Comparison of ENCODE assay signal across 7 cellular contexts in genomic region chr9:127825319-127826051, GRCh38. TPM values are rescaled to one million over a fixed set of nuclear protein-coding genes. Genes with fewer than 3 reads are reported as not detected.
DNase-seq lines count a peak whose midpoint lies in the region; ATAC-seq and TF ChIP-seq lines count a peak whose summit lies in the region.
"Had no signal": no experiment of that assay in that cellular context is flagged by ENCODE, and none has a peak within 500 bp of the region (broad histone marks: within the 10 kb centered on the region; RNA-seq: fewer than 3 reads in every experiment).

No MANE protein-coding gene starts in this region.

- no peaks in the 10 kb centered on the region for H3K9me2 ChIP-seq in OCI-LY1 (ENCODE audit: low read depth, low read length)

- no peaks in the 10 kb centered on the region for H3K36me3 ChIP-seq in OCI-LY1 (ENCODE audit: insufficient read depth, low read length)

- no peak overlapping the region for H3K27ac ChIP-seq in OCI-LY1 (ENCODE audit: low read depth, low read length, poor library complexity, severe bottlenecking)
- no peak overlapping the region for H3K27ac ChIP-seq in CD4-positive, alpha-beta T cell (ENCODE audit: low read depth, low read length)
- H3K27ac ChIP-seq: KMS-11 had no signal

- 0 out of 2 replicates have a peak, but pooled peaks have one; percentile 12 for TF ChIP-seq CTCF in AG10803 (conservative IDR thresholded peaks at IDR 0.05; ENCODE audit: low read length)
- TF ChIP-seq CTCF in OCI-LY1 (IDR thresholded peaks at IDR 0.05; ENCODE audit: low read length) = peak; percentile 51
- no peak for TF ChIP-seq CTCF in CD4-positive, alpha-beta T cell (IDR thresholded peaks at IDR 0.05)

- H3K27ac Mint-ChIP-seq in CD4-positive, alpha-beta T cell = no peak overlapping the region
- H3K27ac Mint-ChIP-seq in activated CD4-positive, alpha-beta T cell treated with anti-CD3 and anti-CD28 coated beads for 36 hours = no peak overlapping the region

- no peaks in the 10 kb centered on the region for H3K79me2 ChIP-seq in OCI-LY1 (ENCODE audit: insufficient read depth, low read length)

- no peak for ATAC-seq in HG03025 (IDR thresholded peaks at IDR 0.05; ENCODE audit: low FRiP score, unreplicated experiment)
- no peak for ATAC-seq in CD4-positive, alpha-beta T cell (ENCODE audit: poor library complexity)
- no peak for ATAC-seq in activated CD4-positive, alpha-beta T cell treated with anti-CD3 and anti-CD28 coated beads for 36 hours

- CTCF ChIA-PET in CD4-positive, alpha-beta T cell (lab: Charles Lee) = no interaction called here
- CTCF ChIA-PET in activated CD4-positive, alpha-beta T cell treated with anti-CD3 and anti-CD28 coated beads for 36 hours (lab: Charles Lee) = interaction anchor here (1.5 kb wide), 1 partner anchor 96 kb away, joined by 4 read pairs; no protein-coding TSS in a partner anchor

- intact Hi-C loops in CD4-positive, alpha-beta T cell (cut with DNase I, micrococcal nuclease) = no loop called here
- intact Hi-C loops in activated CD4-positive, alpha-beta T cell treated with anti-CD3 and anti-CD28 coated beads for 36 hours (cut with DNase I, micrococcal nuclease) = no loop called here

- H3K36me3 Mint-ChIP-seq in CD4-positive, alpha-beta T cell (ENCODE audit: low read depth) = peaks cover 8% of the 10 kb centered on the region
- H3K36me3 Mint-ChIP-seq in activated CD4-positive, alpha-beta T cell treated with anti-CD3 and anti-CD28 coated beads for 36 hours (ENCODE audit: low read depth) = peaks cover 5% of the 10 kb centered on the region

- POLR2A ChIA-PET in CD4-positive, alpha-beta T cell (lab: Charles Lee) = no interaction called here
- POLR2A ChIA-PET in activated CD4-positive, alpha-beta T cell treated with anti-CD3 and anti-CD28 coated beads for 36 hours (lab: Charles Lee) = interaction anchor here (0.5 to 1.1 kb wide), 2 partner anchors 13 to 192 kb away, joined by 4 to 5 read pairs; no protein-coding TSS in a partner anchor

- H3K4me1 ChIP-seq in OCI-LY1 (ENCODE audit: insufficient read depth, low read length, severe bottlenecking) = no peaks in the 10 kb centered on the region

- H3K4me3 ChIP-seq in AG10803 (ENCODE audit: low read length) (no peak overlapping the region), OCI-LY1 (ENCODE audit: low read depth, low read length, poor library complexity, severe bottlenecking) (no peak overlapping the region)

- H3K9me3 ChIP-seq in OCI-LY1 (ENCODE audit: low read length) = no peaks in the 10 kb centered on the region
- no peaks in the 10 kb centered on the region for H3K9me3 ChIP-seq in CD4-positive, alpha-beta T cell (ENCODE audit: control insufficient read depth, low read length)

- H3K9me3 Mint-ChIP-seq in CD4-positive, alpha-beta T cell = no peaks in the 10 kb centered on the region
- no peaks in the 10 kb centered on the region for H3K9me3 Mint-ChIP-seq in activated CD4-positive, alpha-beta T cell treated with anti-CD3 and anti-CD28 coated beads for 36 hours (ENCODE audit: low read depth)

- no peaks in the 10 kb centered on the region for H4K20me1 ChIP-seq in OCI-LY1 (ENCODE audit: insufficient read depth, low read length)

- H3K4me1 Mint-ChIP-seq in CD4-positive, alpha-beta T cell (ENCODE audit: low read depth) = no peaks in the 10 kb centered on the region
- no peaks in the 10 kb centered on the region for H3K4me1 Mint-ChIP-seq in activated CD4-positive, alpha-beta T cell treated with anti-CD3 and anti-CD28 coated beads for 36 hours

- no peak for DNase-seq in AG10803 (ENCODE audit: low read depth)
- peak; percentile 89 for DNase-seq in iPS-NIHi11 (ENCODE audit: low spot score)
- DNase-seq in CD4-positive, alpha-beta T cell = no peak
- no peak for DNase-seq in activated CD4-positive, alpha-beta T cell treated with anti-CD3 and anti-CD28 coated beads for 36 hours

- no peaks in the 10 kb centered on the region for H3K27me3 ChIP-seq in OCI-LY1 (ENCODE audit: insufficient read depth, low read length)
- no peaks in the 10 kb centered on the region for H3K27me3 ChIP-seq in CD4-positive, alpha-beta T cell (ENCODE audit: control insufficient read depth, insufficient read depth, low read length)

- H3K4me3 Mint-ChIP-seq in CD4-positive, alpha-beta T cell = no peak overlapping the region
- no peak overlapping the region for H3K4me3 Mint-ChIP-seq in activated CD4-positive, alpha-beta T cell treated with anti-CD3 and anti-CD28 coated beads for 36 hours

- H3K9ac ChIP-seq in OCI-LY1 (ENCODE audit: low read length) = no peak overlapping the region
- H3K9ac ChIP-seq: KMS-11 had no signal

- no peaks in the 10 kb centered on the region for H3K27me3 Mint-ChIP-seq in CD4-positive, alpha-beta T cell
- no peaks in the 10 kb centered on the region for H3K27me3 Mint-ChIP-seq in activated CD4-positive, alpha-beta T cell treated with anti-CD3 and anti-CD28 coated beads for 36 hours

- no peak overlapping the region for H2AFZ ChIP-seq in OCI-LY1 (ENCODE audit: low read length)

- H3K4me2 ChIP-seq in OCI-LY1 (ENCODE audit: low read length) = peak overlapping the region; percentile 33; the same call in 1 of the 2 replicates
- H3K4me2 ChIP-seq: KMS-11 had no signal

- no peaks in the 10 kb centered on the region for H3F3A ChIP-seq in OCI-LY1 (ENCODE audit: insufficient read depth, low read length)

RNA-seq across cellular contexts. Expression of gene FPGS, which starts 22.8 kb away (rescaled TPM):
- total RNA-seq in CD4-positive, alpha-beta T cell = 10 to 100 TPM; 58.0 to 66.6 TPM
- 10 to 100 TPM; 71.9 to 80.4 TPM for total RNA-seq in activated CD4-positive, alpha-beta T cell treated with anti-CD3 and anti-CD28 coated beads for 36 hours

RNA-seq across cellular contexts. Expression of gene ENG, which starts 29.0 kb away (rescaled TPM):
- 1 to 10 TPM; 2.5 to 2.6 TPM for total RNA-seq in CD4-positive, alpha-beta T cell
- 10 to 100 TPM; 13.9 to 15.2 TPM for total RNA-seq in activated CD4-positive, alpha-beta T cell treated with anti-CD3 and anti-CD28 coated beads for 36 hours

RNA-seq across cellular contexts. Expression of gene CDK9, which starts 39.7 kb away (rescaled TPM):
- 100 to 1,000 TPM; 117 to 121 TPM for total RNA-seq in CD4-positive, alpha-beta T cell
- total RNA-seq in activated CD4-positive, alpha-beta T cell treated with anti-CD3 and anti-CD28 coated beads for 36 hours = 10 to 100 TPM; 63.8 to 80.4 TPM

RNA-seq across cellular contexts. Expression of gene SH2D3C, which starts 47.0 kb away (rescaled TPM):
- total RNA-seq in CD4-positive, alpha-beta T cell = 10 to 100 TPM; 10.9 to 11.8 TPM
- 10 to 100 TPM; 30.3 to 35.2 TPM for total RNA-seq in activated CD4-positive, alpha-beta T cell treated with anti-CD3 and anti-CD28 coated beads for 36 hours

RNA-seq across cellular contexts. Expression of gene AK1, which starts 52.0 kb away (rescaled TPM):
- 10 to 100 TPM; 46.7 to 52.6 TPM for total RNA-seq in CD4-positive, alpha-beta T cell
- 10 to 100 TPM; 14.5 to 23.9 TPM for total RNA-seq in activated CD4-positive, alpha-beta T cell treated with anti-CD3 and anti-CD28 coated beads for 36 hours

Comparison
In these comparisons a context has a peak if more than half of its experiments do, and no peak if none do; other contexts are left out.
1. RNA of gene ENG, which starts 29.0 kb away (total RNA-seq): 13.9 to 15.2 TPM in activated CD4-positive, alpha-beta T cell treated with anti-CD3 and anti-CD28 coated beads for 36 hours; 2.5 to 2.6 TPM in CD4-positive, alpha-beta T cell; every median in the first group is over 4 times any median in the second.